19 cellular contexts compared by ENCODE assay signal in genomic region chr12:82765971-82766705, GRCh38.
"Had no signal": no experiment of that assay in that cellular context is flagged by ENCODE, and none has a peak within 500 bp of the region (broad histone marks: within the 10 kb centered on the region; RNA-seq: fewer than 3 reads in every experiment).

No MANE protein-coding gene starts in this region.

- H3K4me3 ChIP-seq: lower lobe of right lung, thyroid gland had no signal

- H3K27me3 ChIP-seq: thyroid gland had no signal

- H3K36me3 ChIP-seq: lower lobe of right lung, thyroid gland had no signal

- ATAC-seq: activated T-cell treated with anti-CD3 and anti-CD28 coated beads, Interleukin-2, amount 50 U/mL, for 4 hours; esophagus mucosa; lower lobe of right lung had no signal

- DNase-seq: activated CD4-positive, alpha-beta T cell treated with anti-CD3 and anti-CD28 coated beads, Interleukin-2, amount 50 U/mL, for 1 hour; activated CD4-positive, CD25-positive, alpha-beta regulatory T cell treated with anti-CD3 and anti-CD28 coated beads, Interleukin-2, amount 50 U/mL, for 72 hours; activated CD8-positive, alpha-beta memory T cell treated with anti-CD3 and anti-CD28 coated beads, Interleukin-2, amount 50 U/mL, for 4 hours; activated naive CD4-positive, alpha-beta T cell treated with anti-CD3 and anti-CD28 coated beads for 36 hours; activated T-cell treated with anti-CD3 and anti-CD28 coated beads, Interleukin-2, amount 50 U/mL, for 4 hours; anterior cingulate cortex; cortex of kidney; lower lobe of right lung; nephron progenitor cell; nucleus accumbens; posterior cingulate gyrus; stimulated activated CD4-positive, alpha-beta T cell treated with anti-CD3 and anti-CD28 coated beads, Interleukin-2, amount 100 ng/mL, for 24 hours; stimulated activated naive CD4-positive, alpha-beta T cell treated with Interleukin-2 at 50 U/mL for 16 hours; T-helper 2 cell; thyroid gland had no signal

- H3K4me1 ChIP-seq: lower lobe of right lung, thyroid gland had no signal

- FAIRE-seq: islet of Langerhans, urothelium cell line had no signal

- H3K27ac ChIP-seq: lower lobe of right lung, thyroid gland, VCaP had no signal

- H3K9me3 ChIP-seq: lower lobe of right lung, thyroid gland had no signal
